Comparison of ENCODE assay signal across 20 cellular contexts in genomic region chr12:111991535-111991934, GRCh38. TPM values are rescaled to one million over a fixed set of nuclear protein-coding genes. Genes with fewer than 3 reads are reported as not detected.
DNase-seq lines count a peak whose midpoint lies in the region; ATAC-seq and TF ChIP-seq lines count a peak whose summit lies in the region.
"Had no signal": no experiment of that assay in that cellular context is flagged by ENCODE, and none has a peak within 500 bp of the region (broad histone marks: within the 10 kb centered on the region; RNA-seq: fewer than 3 reads in every experiment).

No MANE protein-coding gene starts in this region.

- H3K4me3 Mint-ChIP-seq in activated CD4-positive, alpha-beta T cell treated with anti-CD3 and anti-CD28 coated beads for 36 hours, result no peak overlapping the region
- peak overlapping the region; percentile 83 to 94 for H3K4me3 Mint-ChIP-seq in effector memory CD8-positive, alpha-beta T cell
- H3K4me3 Mint-ChIP-seq: GM23338; stimulated activated memory B cell treated with anti-CD40 and anti-IgM and Interleukin-4, amounts not matched to agents 10 μg/mL and 1 μg/mL and 100 μg/mL, for 72 hours had no signal

- H3K4me1 ChIP-seq in BLaER1 (peaks cover 61% of the 10 kb centered on the region), OCI-LY1 (ENCODE audit: insufficient read depth, low read length, severe bottlenecking) (peaks cover 50% of the 10 kb centered on the region), gastroesophageal sphincter (no peaks in the 10 kb centered on the region)
- H3K4me1 ChIP-seq: ascending aorta had no signal

- no peaks in the 10 kb centered on the region for H3K9me2 ChIP-seq in OCI-LY1 (ENCODE audit: low read depth, low read length)

- H3K36me3 Mint-ChIP-seq in activated CD4-positive, alpha-beta T cell treated with anti-CD3 and anti-CD28 coated beads for 36 hours (ENCODE audit: low read depth), result peaks cover 3% of the 10 kb centered on the region
- H3K36me3 Mint-ChIP-seq in effector memory CD8-positive, alpha-beta T cell (ENCODE audit: insufficient read depth), result peaks cover 7% of the 10 kb centered on the region

- POLR2A ChIA-PET in activated CD4-positive, alpha-beta T cell treated with anti-CD3 and anti-CD28 coated beads for 36 hours (lab: Charles Lee), result interaction anchor here (0.6 kb wide), 1 partner anchor 1215 kb away, joined by 3 read pairs; no protein-coding TSS in a partner anchor

- no peaks in the 10 kb centered on the region for H3F3A ChIP-seq in OCI-LY1 (ENCODE audit: insufficient read depth, low read length)

- no peak for DNase-seq in activated CD4-positive, alpha-beta T cell treated with anti-CD3 and anti-CD28 coated beads for 36 hours
- no peak for DNase-seq in activated CD4-positive, alpha-beta T cell treated with anti-CD3 and anti-CD28 coated beads, Interleukin-2, amount 50 U/mL, for 48 hours
- DNase-seq in effector memory CD8-positive, alpha-beta T cell, result no peak
- DNase-seq: activated CD8-positive, alpha-beta memory T cell treated with anti-CD3 and anti-CD28 coated beads for 24 hours; activated effector memory CD4-positive, alpha-beta T cell treated with anti-CD3 and anti-CD28 coated beads, Interleukin-2, amount 50 U/mL, for 16 hours; caudate nucleus; dermis blood vessel endothelial cell; NCI-H1105; NCI-H2029 treated with DMSO at 0.1 percent for 48 hours; NCI-H345; NCI-H82; thyroid gland had no signal

- TF ChIP-seq EP300 in gastroesophageal sphincter (IDR thresholded peaks at IDR 0.05), result no peak

- H3K36me3 ChIP-seq in BLaER1, result no peaks in the 10 kb centered on the region; the same call in 1 of the 2 replicates
- H3K36me3 ChIP-seq in OCI-LY1 (ENCODE audit: insufficient read depth, low read length), result 0 out of 2 replicates have a peak, but pooled peaks cover 9% of the 10 kb centered on the region
- H3K36me3 ChIP-seq in gastroesophageal sphincter, result peaks cover 0 to 25% of the 10 kb centered on the region in 2 donors
- H3K36me3 ChIP-seq: thyroid gland had no signal

- peaks cover 55% of the 10 kb centered on the region for H3K4me1 Mint-ChIP-seq in activated CD4-positive, alpha-beta T cell treated with anti-CD3 and anti-CD28 coated beads for 36 hours
- H3K4me1 Mint-ChIP-seq in effector memory CD8-positive, alpha-beta T cell (ENCODE audit: low read depth in 2 of 2), result peaks cover 47 to 65% of the 10 kb centered on the region in 2 donors

- H3K9me3 Mint-ChIP-seq in activated CD4-positive, alpha-beta T cell treated with anti-CD3 and anti-CD28 coated beads for 36 hours (ENCODE audit: low read depth), result no peaks in the 10 kb centered on the region
- H3K9me3 Mint-ChIP-seq in effector memory CD8-positive, alpha-beta T cell, result no peaks in the 10 kb centered on the region
- H3K9me3 Mint-ChIP-seq: GM23338; stimulated activated memory B cell treated with anti-CD40 and anti-IgM and Interleukin-4, amounts not matched to agents 10 μg/mL and 1 μg/mL and 100 μg/mL, for 72 hours had no signal

- no peak overlapping the region for H2AFZ ChIP-seq in OCI-LY1 (ENCODE audit: low read length)
- H2AFZ ChIP-seq: GM23338 had no signal

- H3K4me3 ChIP-seq in BLaER1 (no peak overlapping the region), OCI-LY1 (ENCODE audit: low read depth, low read length, poor library complexity, severe bottlenecking) (no peak overlapping the region), gastroesophageal sphincter (no peak overlapping the region)
- H3K4me3 ChIP-seq: ascending aorta, GM23338, thyroid gland had no signal

- H3K27me3 Mint-ChIP-seq in activated CD4-positive, alpha-beta T cell treated with anti-CD3 and anti-CD28 coated beads for 36 hours, result no peaks in the 10 kb centered on the region
- H3K27me3 Mint-ChIP-seq in effector memory CD8-positive, alpha-beta T cell, result no peaks in the 10 kb centered on the region
- H3K27me3 Mint-ChIP-seq: stimulated activated memory B cell treated with anti-CD40 and anti-IgM and Interleukin-4, amounts not matched to agents 10 μg/mL and 1 μg/mL and 100 μg/mL, for 72 hours had no signal

- TF ChIP-seq POLR2A in gastroesophageal sphincter (IDR thresholded peaks at IDR 0.05), result no peak

- H3K9ac ChIP-seq in BLaER1, result no peak overlapping the region
- H3K9ac ChIP-seq in OCI-LY1 (ENCODE audit: low read length), result no peak overlapping the region

- WGBS in gastroesophageal sphincter (ENCODE audit: low coverage in 1 of 2), 2 donors, result 73 to 95% methylated on average over 2 of the region's 2 CpGs

- intact Hi-C loops in activated CD4-positive, alpha-beta T cell treated with anti-CD3 and anti-CD28 coated beads for 36 hours (cut with DNase I, micrococcal nuclease), result loop anchor here (5.0 kb wide), 2 partner anchors 39 to 44 kb away; no protein-coding TSS in a partner anchor

- peak; percentile 50 for ATAC-seq in activated CD4-positive, alpha-beta T cell treated with anti-CD3 and anti-CD28 coated beads for 36 hours
- ATAC-seq in effector memory CD8-positive, alpha-beta T cell (replicated peaks), result no peak
- ATAC-seq in gastroesophageal sphincter, result no peak
- ATAC-seq in HG03469 (IDR thresholded peaks at IDR 0.05; ENCODE audit: unreplicated experiment), result no peak
- ATAC-seq in GM21367 (IDR thresholded peaks at IDR 0.05; ENCODE audit: unreplicated experiment), result no peak
- ATAC-seq: GM23338; stimulated activated memory B cell treated with anti-CD40 and anti-IgM and Interleukin-4, amounts not matched to agents 10 μg/mL and 1 μg/mL and 100 μg/mL, for 72 hours had no signal

- H3K27me3 ChIP-seq in BLaER1 (no peaks in the 10 kb centered on the region), OCI-LY1 (ENCODE audit: insufficient read depth, low read length) (no peaks in the 10 kb centered on the region), gastroesophageal sphincter (no peaks in the 10 kb centered on the region)
- H3K27me3 ChIP-seq: ascending aorta, thyroid gland had no signal

- H3K27ac ChIP-seq in BLaER1 (no peak overlapping the region), OCI-LY1 (ENCODE audit: low read depth, low read length, poor library complexity, severe bottlenecking) (peak overlapping the region; percentile 87), gastroesophageal sphincter (no peak overlapping the region)
- H3K27ac ChIP-seq: ascending aorta, thyroid gland had no signal

- CTCF ChIA-PET in activated CD4-positive, alpha-beta T cell treated with anti-CD3 and anti-CD28 coated beads for 36 hours (lab: Charles Lee), result interaction anchor here (0.6 to 1.0 kb wide), 4 partner anchors 9 to 1859 kb away, joined by 3 to 10 read pairs (median 3); no protein-coding TSS in a partner anchor

- no peaks in the 10 kb centered on the region for H4K20me1 ChIP-seq in BLaER1
- no peaks in the 10 kb centered on the region for H4K20me1 ChIP-seq in OCI-LY1 (ENCODE audit: insufficient read depth, low read length)

- H3K9me3 ChIP-seq in BLaER1, result 0 out of 2 replicates have a peak, but pooled peaks cover under 1% of the 10 kb centered on the region
- no peaks in the 10 kb centered on the region for H3K9me3 ChIP-seq in OCI-LY1 (ENCODE audit: low read length)
- no peaks in the 10 kb centered on the region for H3K9me3 ChIP-seq in gastroesophageal sphincter
- H3K9me3 ChIP-seq: ascending aorta, thyroid gland had no signal

- H3K79me2 ChIP-seq in OCI-LY1 (ENCODE audit: insufficient read depth, low read length), result 0 out of 2 replicates have a peak, but pooled peaks cover 3% of the 10 kb centered on the region

- peak overlapping the region; percentile 10 for H3K27ac Mint-ChIP-seq in activated CD4-positive, alpha-beta T cell treated with anti-CD3 and anti-CD28 coated beads for 36 hours
- peak overlapping the region; percentile 83 to 89 for H3K27ac Mint-ChIP-seq in effector memory CD8-positive, alpha-beta T cell
- H3K27ac Mint-ChIP-seq: GM23338; stimulated activated memory B cell treated with anti-CD40 and anti-IgM and Interleukin-4, amounts not matched to agents 10 μg/mL and 1 μg/mL and 100 μg/mL, for 72 hours had no signal

- H3K4me2 ChIP-seq in BLaER1 (peak overlapping the region; percentile 87), OCI-LY1 (ENCODE audit: low read length) (no peak overlapping the region)
- H3K4me2 ChIP-seq: GM23338 had no signal

- TF ChIP-seq CTCF in OCI-LY1 (IDR thresholded peaks at IDR 0.05; ENCODE audit: low read length) (no peak), gastroesophageal sphincter (IDR thresholded peaks at IDR 0.05) (no peak)

RNA-seq across cellular contexts. Expression of gene TMEM116, which starts 21.4 kb away (rescaled TPM):
- total RNA-seq in activated CD4-positive, alpha-beta T cell treated with anti-CD3 and anti-CD28 coated beads for 36 hours, result 10 to 100 TPM; 11.2 to 12.5 TPM
- total RNA-seq in gastroesophageal sphincter, result 10 to 100 TPM in 1 of 4 donors, 1 to 10 TPM in 3; 6.4 to 11.4 (median 6.7) TPM

RNA-seq across cellular contexts. Expression of gene ERP29, which starts 21.7 kb away (rescaled TPM):
- 10 to 100 TPM; 79.7 to 87.3 TPM for total RNA-seq in activated CD4-positive, alpha-beta T cell treated with anti-CD3 and anti-CD28 coated beads for 36 hours
- 100 to 1,000 TPM in 1 of 4 donors, 10 to 100 TPM in 3; 37.1 to 147 (median 38.1) TPM for total RNA-seq in gastroesophageal sphincter
